9 cellular contexts compared by ENCODE assay signal in the genomic region with DNA sequence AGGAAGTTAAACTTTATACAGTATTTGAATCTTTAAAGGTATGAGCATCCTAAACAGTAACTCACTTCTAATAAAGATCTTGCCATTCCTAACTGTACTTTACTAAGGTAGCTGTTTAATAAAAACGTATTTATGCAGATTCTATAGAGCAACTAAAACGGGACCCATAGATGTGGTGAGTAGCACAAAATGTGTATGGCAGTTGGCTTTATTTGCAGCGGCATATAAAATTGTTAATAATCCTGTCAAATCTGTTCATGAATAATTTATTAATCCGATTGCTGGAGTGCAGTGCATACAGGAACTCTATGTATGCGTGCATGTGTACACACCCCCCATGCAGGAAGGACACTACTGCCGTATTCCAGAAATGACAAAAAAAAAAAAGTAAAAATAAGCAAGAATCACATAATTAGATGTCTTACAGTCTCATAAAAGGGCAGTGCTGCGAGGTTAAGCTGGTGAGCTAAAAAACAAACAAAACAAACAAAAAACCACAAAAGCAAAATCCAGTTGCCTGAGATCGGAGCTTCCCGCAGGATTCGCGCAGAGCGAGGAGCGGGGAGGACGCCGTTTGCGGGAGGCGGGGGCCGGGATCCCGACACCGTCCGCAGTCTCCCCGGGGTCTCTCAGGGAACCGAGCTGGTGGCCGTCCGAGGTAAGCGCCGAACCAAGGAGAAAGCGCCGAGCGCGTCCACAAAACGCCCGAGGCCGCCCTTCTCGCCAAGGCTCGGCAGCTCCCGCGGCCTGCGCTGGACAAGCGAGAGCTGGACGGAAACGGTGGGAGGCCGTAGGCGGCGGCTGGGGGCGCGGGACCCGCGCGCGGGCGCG. TPM values are rescaled to one million over a fixed set of nuclear protein-coding genes. Genes with fewer than 3 reads are reported as not detected.
DNase-seq lines count a peak whose midpoint lies in the region; FAIRE-seq and TF ChIP-seq lines count a peak whose summit lies in the region.
"Had no signal": no experiment of that assay in that cellular context is flagged by ENCODE, and none has a peak within 500 bp of the region (broad histone marks: within the 10 kb centered on the region; RNA-seq: fewer than 3 reads in every experiment).

No MANE protein-coding gene starts in this region.

- 0 out of 2 replicates have a peak, but pooled peaks cover 5% of the 10 kb centered on the region for H3K36me3 ChIP-seq in Loucy (ENCODE audit: insufficient read depth, low read length)
- no peaks in the 10 kb centered on the region for H3K36me3 ChIP-seq in bronchial epithelial cell (ENCODE audit: control insufficient read depth, insufficient read depth, low read length)
- no peaks in the 10 kb centered on the region for H3K36me3 ChIP-seq in transverse colon

- 1 to 13% methylated on average over 7 to 38 of the region's 53 CpGs for WGBS in transverse colon (ENCODE audit: low coverage in 1 of 2), 2 donors

- peaks cover 32% of the 10 kb centered on the region for H3K4me1 ChIP-seq in Loucy (ENCODE audit: insufficient read depth, low read length, poor library complexity, severe bottlenecking)
- H3K4me1 ChIP-seq in transverse colon, result peaks cover 3 to 35% (median 14%) of the 10 kb centered on the region in 4 donors

- H3K9me3 ChIP-seq in Loucy (ENCODE audit: insufficient read depth, low read depth, low read length) (no peaks in the 10 kb centered on the region), transverse colon (no peaks in the 10 kb centered on the region)

- no peak overlapping the region for H2AFZ ChIP-seq in Loucy (ENCODE audit: low read length)

- peaks cover 6% of the 10 kb centered on the region for H4K20me1 ChIP-seq in Loucy (ENCODE audit: insufficient read depth, low read length, poor library complexity, severe bottlenecking)

- peak overlapping the region; percentile 74 for H3K4me2 ChIP-seq in Loucy (ENCODE audit: low read depth, low read length, poor library complexity, severe bottlenecking)

- H3K79me2 ChIP-seq in Loucy (ENCODE audit: insufficient read depth, low read length), result peaks cover 89% of the 10 kb centered on the region

- peak overlapping the region; percentile 94 for H3K9ac ChIP-seq in Loucy (ENCODE audit: low read depth, low read length, poor library complexity, severe bottlenecking)

- TF ChIP-seq CTCF in Loucy (conservative IDR thresholded peaks at IDR 0.05; ENCODE audit: low read length), result no peak
- no peak for TF ChIP-seq CTCF in bronchial epithelial cell (IDR thresholded peaks at IDR 0.05; ENCODE audit: insufficient read depth, low read length, severe bottlenecking)
- no peak for TF ChIP-seq CTCF in transverse colon (IDR thresholded peaks at IDR 0.05)

- in situ Hi-C loops in transverse colon (cut with MboI; ENCODE audit: low pct_ligation_motif_present in 1 of 4, low pct_unique_long_range_greater_than_20kb in 1 of 4, low sequenced_read_pairs in 3 of 4), result loop anchor here in 2 of 4 donors (10.0 to 25.0 kb wide), 4 partner anchors 71 to 803 kb away; a partner anchor contains a TSS

- H3K9me2 ChIP-seq in Loucy (replicated peaks; ENCODE audit: low read depth, low read length), result no peaks in the 10 kb centered on the region

- peak overlapping the region; percentile 96 to 99 (median 97) for H3K27ac ChIP-seq in transverse colon

- no peak for TF ChIP-seq POLR2A in H54 (IDR thresholded peaks at IDR 0.05; ENCODE audit: low read depth, low read length)
- TF ChIP-seq POLR2A in transverse colon (IDR thresholded peaks at IDR 0.05), result no peak

- DNase-seq in NCI-H1105 treated with DMSO at 0.1 percent for 48 hours (lab: John Stamatoyannopoulos, UW) (peak; percentile 46), NCI-H1105 (lab: John Stamatoyannopoulos, UW) (no peak), H54 (ENCODE audit: insufficient read length, low spot score) (no peak), bronchial epithelial cell (ENCODE audit: low read depth) (no peak), medulla oblongata (ENCODE audit: extremely low spot score) (peak; percentile 47), transverse colon (no peak), NOMO-1 (lab: John Stamatoyannopoulos, UW; ENCODE audit: unreplicated experiment in 2 of 2) (no peak)

- FAIRE-seq in H54 (lab: Jason Lieb, UNC) (peak; percentile 23), bronchial epithelial cell (lab: Jason Lieb, UNC) (no peak)
- FAIRE-seq: endometrium had no signal

- TF ChIP-seq EP300 in transverse colon (IDR thresholded peaks at IDR 0.05; ENCODE audit: low read depth), result no peak

- H3K4me3 ChIP-seq in Loucy (ENCODE audit: low read length, poor library complexity, severe bottlenecking) (peak overlapping the region; percentile 78), bronchial epithelial cell (ENCODE audit: low read depth, low read length) (peak overlapping the region; percentile 63), transverse colon (peak overlapping the region; percentile 83 to 98 (median 91))

- H3K27me3 ChIP-seq in Loucy (ENCODE audit: insufficient read depth, low read length, poor library complexity, severe bottlenecking), result no peaks in the 10 kb centered on the region
- H3K27me3 ChIP-seq in bronchial epithelial cell (ENCODE audit: control insufficient read depth, insufficient read depth, low read length), result no peaks in the 10 kb centered on the region
- H3K27me3 ChIP-seq in transverse colon, result no peaks in the 10 kb centered on the region

- no peaks in the 10 kb centered on the region for H3F3A ChIP-seq in Loucy (ENCODE audit: low read depth)

- intact Hi-C loops in transverse colon (cut with DNase I; ENCODE audit: low total_unique reads), result loop anchor here (2.0 kb wide), 1 partner anchor 83 kb away; no protein-coding TSS in a partner anchor

RNA-seq across cellular contexts. Expression of a gene that starts 0.5 kb away (rescaled TPM):
- total RNA-seq in bronchial epithelial cell (32.9 and 37.3 TPM in 2 replicates), transverse colon (10 to 100 TPM in 2 of 4 donors, 1 to 10 TPM in 2; 3.0 to 35.1 (median 18.3) TPM)

RNA-seq across cellular contexts. Expression of a gene that starts 5.2 kb away (rescaled TPM):
- total RNA-seq in bronchial epithelial cell (20.4 and 35.5 TPM in 2 replicates), transverse colon (10 to 100 TPM; 29.2 to 63.0 (median 42.5) TPM)

RNA-seq across cellular contexts. Expression of a gene that starts 29.6 kb away (rescaled TPM):
- total RNA-seq in bronchial epithelial cell (not detected in 2 replicates), transverse colon (not detected)

Comparison
In these comparisons a context has a peak if more than half of its experiments do, and no peak if none do; other contexts are left out.
1. DNase-seq: peak in NCI-H1105 treated with DMSO at 0.1 percent for 48 hours (single experiment) and medulla oblongata (single experiment); none in NCI-H1105 (single experiment), H54 (single experiment), bronchial epithelial cell (single experiment), transverse colon (single experiment) and NOMO-1 (0 of 2).
2. Peak in every context shown above with its lines, with median percentiles within 50 percentile points of each other: H3K4me3 ChIP-seq.